Comparison of ENCODE assay signal across 1 cellular context in genomic region chr11:118295199-118295598, GRCh38.
TF ChIP-seq lines count a peak whose summit lies in the region.

No MANE protein-coding gene starts in this region.

TF ChIP-seq in GM23338, 12 proteins besides CTCF, POLR2A, EP300 and RAD21 (continued from another document):
- no peak for TF ChIP-seq ZNF462 (CRISPR knock-in tag; IDR thresholded peaks at IDR 0.05)
- TF ChIP-seq NANOG (IDR thresholded peaks at IDR 0.05; ENCODE audit: borderline replicate concordance) = no peak
- TF ChIP-seq CREB1 (CRISPR knock-in tag; IDR thresholded peaks at IDR 0.05; ENCODE audit: low read depth) = no peak
- TF ChIP-seq ZNF331 (CRISPR knock-in tag; IDR thresholded peaks at IDR 0.05; ENCODE audit: low read depth) = no peak
- TF ChIP-seq JUNB (IDR thresholded peaks at IDR 0.05; ENCODE audit: unreplicated experiment) = no peak
